In the genomic region with DNA sequence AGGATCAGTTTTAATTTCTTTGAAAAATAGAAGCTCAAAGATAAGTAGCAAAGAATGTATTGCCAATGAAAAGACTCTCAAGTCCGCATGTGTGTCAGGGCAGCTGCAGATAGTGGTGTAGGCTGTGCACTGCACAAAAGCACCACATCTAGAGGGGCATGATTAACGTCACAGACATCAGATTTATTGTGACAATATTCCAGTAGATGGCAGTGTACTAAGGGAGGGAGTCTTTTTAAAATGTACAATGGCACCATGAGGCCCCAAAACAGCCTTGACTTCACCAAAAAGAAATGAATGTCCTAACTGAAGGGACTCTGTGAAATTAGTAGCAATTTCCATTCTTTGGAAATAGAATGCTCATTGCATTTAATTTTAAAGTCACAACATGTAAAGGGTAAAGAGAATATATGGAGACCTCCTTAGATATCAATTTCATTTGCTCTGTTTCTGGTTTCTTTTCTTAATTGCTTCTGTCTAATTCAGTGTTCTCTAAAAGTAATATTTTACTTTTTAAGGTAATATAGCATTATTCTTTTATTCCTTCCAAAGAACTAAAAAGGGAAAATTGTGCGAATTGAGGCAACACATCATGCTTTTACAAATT, we compare ENCODE assay signal across 1 cellular context.
TF ChIP-seq lines count a peak whose summit lies in the region.

No MANE protein-coding gene starts in this region.

TF ChIP-seq in GM23338, 12 proteins besides CTCF, POLR2A, EP300 and RAD21 (continued from another document):
- TF ChIP-seq ZNF331 (CRISPR knock-in tag; IDR thresholded peaks at IDR 0.05; ENCODE audit: low read depth) = no peak
- no peak for TF ChIP-seq EZH2 (IDR thresholded peaks at IDR 0.05; ENCODE audit: low read depth, unreplicated experiment)
- TF ChIP-seq REST (IDR thresholded peaks at IDR 0.05; ENCODE audit: unreplicated experiment) = no peak
- TF ChIP-seq POLR2AphosphoS5 (IDR thresholded peaks at IDR 0.05; ENCODE audit: low read depth) = no peak
- TF ChIP-seq JUNB (IDR thresholded peaks at IDR 0.05; ENCODE audit: unreplicated experiment) = no peak
- no peak for TF ChIP-seq NANOG (IDR thresholded peaks at IDR 0.05; ENCODE audit: borderline replicate concordance)
- TF ChIP-seq EZH2phosphoT487 (IDR thresholded peaks at IDR 0.05; ENCODE audit: unreplicated experiment) = no peak
